Comparison of ENCODE assay signal across 1 cellular context in the genomic region with DNA sequence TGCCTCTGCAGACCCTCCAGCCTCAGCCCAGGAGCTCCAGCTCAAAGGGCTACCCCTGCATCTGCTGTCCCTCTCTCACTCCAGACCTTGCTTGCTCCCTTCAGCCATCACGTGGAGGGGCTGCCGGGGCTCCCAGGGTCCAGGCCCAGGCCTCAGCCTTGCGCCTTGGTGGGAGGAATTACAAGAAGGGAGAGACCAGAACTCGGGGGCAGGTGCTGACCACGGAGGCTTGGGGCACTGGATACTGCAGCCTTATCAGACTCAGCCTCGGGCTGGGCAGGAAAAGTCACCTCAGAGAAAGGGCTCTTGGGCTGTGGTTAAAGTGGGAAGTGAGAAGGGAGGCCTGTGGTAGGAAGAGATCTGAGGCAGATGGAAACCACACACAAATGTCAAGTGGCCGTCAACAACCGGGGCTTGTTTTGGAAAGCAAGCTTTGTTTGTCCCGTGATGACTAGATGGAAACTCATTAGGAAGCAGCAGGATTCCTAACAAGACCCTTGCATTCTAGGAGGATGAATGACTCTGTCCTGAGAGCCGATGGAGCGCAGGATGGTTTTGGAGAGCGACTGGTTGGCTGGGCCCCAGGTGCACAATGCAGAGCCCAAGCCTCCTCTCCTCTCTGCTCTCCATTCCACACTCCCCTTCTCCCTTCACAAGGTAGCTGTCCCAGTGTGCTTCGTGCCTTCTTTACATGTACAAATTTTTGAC.
TF ChIP-seq lines count a peak whose summit lies in the region.

No MANE protein-coding gene starts in this region.

TF ChIP-seq in GM12878, 131 proteins besides CTCF, POLR2A, EP300 and RAD21 (continued from another document):
- TF ChIP-seq, protein P1, sequence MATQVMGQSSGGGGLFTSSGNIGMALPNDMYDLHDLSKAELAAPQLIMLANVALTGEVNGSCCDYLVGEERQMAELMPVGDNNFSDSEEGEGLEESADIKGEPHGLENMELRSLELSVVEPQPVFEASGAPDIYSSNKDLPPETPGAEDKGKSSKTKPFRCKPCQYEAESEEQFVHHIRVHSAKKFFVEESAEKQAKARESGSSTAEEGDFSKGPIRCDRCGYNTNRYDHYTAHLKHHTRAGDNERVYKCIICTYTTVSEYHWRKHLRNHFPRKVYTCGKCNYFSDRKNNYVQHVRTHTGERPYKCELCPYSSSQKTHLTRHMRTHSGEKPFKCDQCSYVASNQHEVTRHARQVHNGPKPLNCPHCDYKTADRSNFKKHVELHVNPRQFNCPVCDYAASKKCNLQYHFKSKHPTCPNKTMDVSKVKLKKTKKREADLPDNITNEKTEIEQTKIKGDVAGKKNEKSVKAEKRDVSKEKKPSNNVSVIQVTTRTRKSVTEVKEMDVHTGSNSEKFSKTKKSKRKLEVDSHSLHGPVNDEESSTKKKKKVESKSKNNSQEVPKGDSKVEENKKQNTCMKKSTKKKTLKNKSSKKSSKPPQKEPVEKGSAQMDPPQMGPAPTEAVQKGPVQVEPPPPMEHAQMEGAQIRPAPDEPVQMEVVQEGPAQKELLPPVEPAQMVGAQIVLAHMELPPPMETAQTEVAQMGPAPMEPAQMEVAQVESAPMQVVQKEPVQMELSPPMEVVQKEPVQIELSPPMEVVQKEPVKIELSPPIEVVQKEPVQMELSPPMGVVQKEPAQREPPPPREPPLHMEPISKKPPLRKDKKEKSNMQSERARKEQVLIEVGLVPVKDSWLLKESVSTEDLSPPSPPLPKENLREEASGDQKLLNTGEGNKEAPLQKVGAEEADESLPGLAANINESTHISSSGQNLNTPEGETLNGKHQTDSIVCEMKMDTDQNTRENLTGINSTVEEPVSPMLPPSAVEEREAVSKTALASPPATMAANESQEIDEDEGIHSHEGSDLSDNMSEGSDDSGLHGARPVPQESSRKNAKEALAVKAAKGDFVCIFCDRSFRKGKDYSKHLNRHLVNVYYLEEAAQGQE (IDR thresholded peaks at IDR 0.05; ENCODE audit: low read depth, low read length) = no peak
- TF ChIP-seq CREB1 (IDR thresholded peaks at IDR 0.05; ENCODE audit: low read depth) = no peak
- no peak for TF ChIP-seq ZNF207 (IDR thresholded peaks at IDR 0.05; ENCODE audit: borderline replicate concordance)
- TF ChIP-seq BHLHE40 (IDR thresholded peaks at IDR 0.05; ENCODE audit: borderline replicate concordance in 1 of 2, low read depth in 2 of 2, low read length in 1 of 2) = peak; percentile 52 to 67
- peak; percentile 79; the same call in 1 of the 2 replicates for TF ChIP-seq CBFB (IDR thresholded peaks at IDR 0.05; ENCODE audit: low read depth)
- no peak for TF ChIP-seq WRNIP1 (IDR thresholded peaks at IDR 0.05; ENCODE audit: borderline replicate concordance, low read depth, low read length)
